ENCODE assay signal across 11 cellular contexts in genomic region chr22:30695871-30696655, GRCh38. TPM values are rescaled to one million over a fixed set of nuclear protein-coding genes. Genes with fewer than 3 reads are reported as not detected.
A peak's percentile ranks its signal among the peaks of the same experiment; 100 is the strongest.
DNase-seq lines count a peak whose midpoint lies in the region; ATAC-seq and TF ChIP-seq lines count a peak whose summit lies in the region.
"Had no signal": no experiment of that assay in that cellular context is flagged by ENCODE, and none has a peak within 500 bp of the region (broad histone marks: within the 10 kb centered on the region; RNA-seq: fewer than 3 reads in every experiment).

No MANE protein-coding gene starts in this region.

- H3K9me2 ChIP-seq in HCT116 (ENCODE audit: insufficient read depth): no peaks in the 10 kb centered on the region

- H3K9me3 ChIP-seq in CD4-positive, CD25-positive, alpha-beta regulatory T cell (ENCODE audit: control insufficient read depth in 2 of 2, low read length in 2 of 2): no peaks in the 10 kb centered on the region
- H3K9me3 ChIP-seq in HCT116 (ENCODE audit: control insufficient read depth in 1 of 2, insufficient read depth in 1 of 2, low read depth in 1 of 2, low read length in 2 of 2): no peaks in the 10 kb centered on the region
- no peaks in the 10 kb centered on the region for H3K9me3 ChIP-seq in tibial nerve

- peaks cover 5% of the 10 kb centered on the region for H3K27me3 Mint-ChIP-seq in CD4-positive, CD25-positive, alpha-beta regulatory T cell
- peaks cover 16 to 28% of the 10 kb centered on the region in 2 donors for H3K27me3 Mint-ChIP-seq in natural killer cell treated with Interleukin-12 subunit alpha and Interleukin-12 subunit beta and Interleukin-15 and Interleukin-18, amount 100 ng/mL, for 72 hours

- H4K20me1 ChIP-seq in HCT116 (ENCODE audit: insufficient read depth): no peaks in the 10 kb centered on the region

- peaks cover 20% of the 10 kb centered on the region; the same call in 1 of the 2 replicates for H3K79me2 ChIP-seq in HCT116 (ENCODE audit: insufficient read depth, low read length)

- intact Hi-C loops in HCT116 (cut with micrococcal nuclease): no loop called here

- CTCF ChIA-PET in HCT116 (lab: Charles Lee): no interaction called here

- TF ChIP-seq CTCF in HCT116 (IDR thresholded peaks at IDR 0.05 in 2 of 3, conservative IDR thresholded peaks at IDR 0.05 in 1 of 3; ENCODE audit: borderline replicate concordance in 1 of 3, insufficient read depth in 1 of 3, low read depth in 2 of 3, low read length in 2 of 3): no peak
- no peak for TF ChIP-seq CTCF in tibial nerve (IDR thresholded peaks at IDR 0.05)

- no peak for DNase-seq in CD4-positive, CD25-positive, alpha-beta regulatory T cell
- DNase-seq in HCT116 (ENCODE audit: low read depth, low spot score) (no peak), astrocyte of the hippocampus (ENCODE audit: low read depth, low spot score) (peak; percentile 7), dermis blood vessel endothelial cell (no peak), SKM-1 (lab: John Stamatoyannopoulos, UW; ENCODE audit: unreplicated experiment) (no peak), pons (ENCODE audit: low spot score) (no peak), tibial nerve (ENCODE audit: low spot score in 2 of 2) (no peak)
- no peak for DNase-seq in natural killer cell treated with Interleukin-12 subunit alpha and Interleukin-12 subunit beta and Interleukin-15 and Interleukin-18, amount 100 ng/mL, for 72 hours (ENCODE audit: low spot score)
- DNase-seq: NCI-H146; NK-92 treated with Interleukin-12 subunit alpha and Interleukin-12 subunit beta, amount 100 ng/mL, for 24 hours; T-helper 9 cell had no signal

- TSS peak; percentile 35 for BruUV-seq in HCT116 (replicated peaks; lab: Mats Ljungman, UMichigan)

- H3K9me3 Mint-ChIP-seq in CD4-positive, CD25-positive, alpha-beta regulatory T cell: no peaks in the 10 kb centered on the region
- no peaks in the 10 kb centered on the region for H3K9me3 Mint-ChIP-seq in natural killer cell treated with Interleukin-12 subunit alpha and Interleukin-12 subunit beta and Interleukin-15 and Interleukin-18, amount 100 ng/mL, for 72 hours

- WGBS in tibial nerve, 2 donors: 74 to 79% methylated on average over 7 of the region's 7 CpGs

- no peak overlapping the region for H2AFZ ChIP-seq in HCT116 (ENCODE audit: low read depth, low read length, poor library complexity, severe bottlenecking)

- TF ChIP-seq EP300 in tibial nerve (IDR thresholded peaks at IDR 0.05): no peak

- peak overlapping the region; percentile 79 to 93 (median 86) for H3K4me3 Mint-ChIP-seq in CD4-positive, CD25-positive, alpha-beta regulatory T cell
- peak overlapping the region; percentile 63 for H3K4me3 Mint-ChIP-seq in natural killer cell treated with Interleukin-12 subunit alpha and Interleukin-12 subunit beta and Interleukin-15 and Interleukin-18, amount 100 ng/mL, for 72 hours

- no peak for TF ChIP-seq RAD21 in HCT116 (IDR thresholded peaks at IDR 0.05; ENCODE audit: low read depth)

- ATAC-seq in CD4-positive, CD25-positive, alpha-beta regulatory T cell (ENCODE audit: low read depth in 2 of 2): no peak
- ATAC-seq in HCT116: no peak
- ATAC-seq in natural killer cell treated with Interleukin-12 subunit alpha and Interleukin-12 subunit beta and Interleukin-15 and Interleukin-18, amount 100 ng/mL, for 72 hours: no peak

- TF ChIP-seq POLR2A in HCT116 (IDR thresholded peaks at IDR 0.05; ENCODE audit: borderline replicate concordance, extremely low read depth, insufficient read depth, insufficient read length): no peak
- no peak for TF ChIP-seq POLR2A in tibial nerve (IDR thresholded peaks at IDR 0.05)

- peak overlapping the region; percentile 96 for H3K4me2 ChIP-seq in HCT116 (ENCODE audit: low read length)

- no peaks in the 10 kb centered on the region for H3K36me3 ChIP-seq in CD4-positive, CD25-positive, alpha-beta regulatory T cell (ENCODE audit: control insufficient read depth, insufficient read depth, low read length)
- H3K36me3 ChIP-seq in HCT116 (ENCODE audit: control insufficient read depth in 1 of 2, insufficient read depth in 2 of 2, low read length in 2 of 2) (no peaks in the 10 kb centered on the region), tibial nerve (no peaks in the 10 kb centered on the region)

- no peak overlapping the region for H3K9ac ChIP-seq in HCT116 (ENCODE audit: low read length)

- no peak overlapping the region for H3K27ac ChIP-seq in CD4-positive, CD25-positive, alpha-beta regulatory T cell (ENCODE audit: insufficient read depth, low read length, poor library complexity, severe bottlenecking)
- H3K27ac ChIP-seq in HCT116 (ENCODE audit: low read depth, low read length) (no peak overlapping the region), tibial nerve (no peak overlapping the region)

- no peaks in the 10 kb centered on the region for H3K36me3 Mint-ChIP-seq in CD4-positive, CD25-positive, alpha-beta regulatory T cell
- H3K36me3 Mint-ChIP-seq in natural killer cell treated with Interleukin-12 subunit alpha and Interleukin-12 subunit beta and Interleukin-15 and Interleukin-18, amount 100 ng/mL, for 72 hours: no peaks in the 10 kb centered on the region

- POLR2A ChIA-PET in HCT116 (lab: Charles Lee): no interaction called here

- peaks cover 3% of the 10 kb centered on the region for H3K27me3 ChIP-seq in CD4-positive, CD25-positive, alpha-beta regulatory T cell (ENCODE audit: control insufficient read depth, insufficient read depth, low read length)
- no peaks in the 10 kb centered on the region for H3K27me3 ChIP-seq in HCT116 (ENCODE audit: insufficient read depth, low read length)
- H3K27me3 ChIP-seq in tibial nerve: peaks cover 0 to 11% of the 10 kb centered on the region in 2 donors

- RAD21 ChIA-PET in HCT116 (lab: Charles Lee; ENCODE audit: low non-redundant PET in 1 of 2, low total read pairs in 2 of 2, uncharacterized antibody in 2 of 2, unreplicated experiment in 2 of 2): no interaction called here

- H3K27ac Mint-ChIP-seq in CD4-positive, CD25-positive, alpha-beta regulatory T cell: peak overlapping the region in 2 of 3 donors; percentile 20 to 31
- no peak overlapping the region for H3K27ac Mint-ChIP-seq in natural killer cell treated with Interleukin-12 subunit alpha and Interleukin-12 subunit beta and Interleukin-15 and Interleukin-18, amount 100 ng/mL, for 72 hours

- H3K4me1 ChIP-seq in CD4-positive, CD25-positive, alpha-beta regulatory T cell (ENCODE audit: control insufficient read depth, insufficient read depth, low read length, poor library complexity, severe bottlenecking): peaks cover 6% of the 10 kb centered on the region
- H3K4me1 ChIP-seq in HCT116 (ENCODE audit: control insufficient read depth in 1 of 2, insufficient read depth in 2 of 2, low read length in 2 of 2): peaks cover 26 to 53% of the 10 kb centered on the region in 2 experiments
- H3K4me1 ChIP-seq in tibial nerve: peaks cover 0 to 16% (median 8%) of the 10 kb centered on the region in 4 donors

- peaks cover 0 to 27% (median 18%) of the 10 kb centered on the region in 4 donors for H3K4me1 Mint-ChIP-seq in CD4-positive, CD25-positive, alpha-beta regulatory T cell
- peaks cover 0 to 13% of the 10 kb centered on the region in 2 donors for H3K4me1 Mint-ChIP-seq in natural killer cell treated with Interleukin-12 subunit alpha and Interleukin-12 subunit beta and Interleukin-15 and Interleukin-18, amount 100 ng/mL, for 72 hours (ENCODE audit: low read depth in 2 of 2)

- no peak overlapping the region for H3K4me3 ChIP-seq in CD4-positive, CD25-positive, alpha-beta regulatory T cell (ENCODE audit: low read depth, low read length)
- H3K4me3 ChIP-seq in HCT116 (replicated peaks in 1 of 2; ENCODE audit: low read depth in 1 of 2, low read length in 2 of 2) (peak overlapping the region in 1 of 2 experiments; percentile 75; a peak in 2 of 4 replicates), tibial nerve (no peak overlapping the region)

TF ChIP-seq in HCT116, 20 proteins besides CTCF, POLR2A, EP300 and RAD21 (continues in another document):
- TF ChIP-seq EGR1 (IDR thresholded peaks at IDR 0.05; ENCODE audit: low read depth): no peak

RNA-seq across cellular contexts. Expression of gene OSBP2, which starts 1.4 kb away (rescaled TPM):
- total RNA-seq in CD4-positive, CD25-positive, alpha-beta regulatory T cell: 9.9 TPM
- 1 to 10 TPM in 2 of 4 donors, under 1 TPM in 2; 0.86 to 1.9 (median 1.3) TPM for polyA plus RNA-seq in CD4-positive, CD25-positive, alpha-beta regulatory T cell
- total RNA-seq in HCT116 (2021; ENCODE audit: unreplicated experiment): 12.9 TPM
- 11.6 and 13.4 TPM in 2 replicates for polyA plus RNA-seq in HCT116 (2012)
- 1 to 10 TPM in 1 of 2 donors, under 1 TPM in 1; 0.14 to 1.7 TPM for total RNA-seq in natural killer cell treated with Interleukin-12 subunit alpha and Interleukin-12 subunit beta and Interleukin-15 and Interleukin-18, amount 100 ng/mL, for 72 hours
- 14.4 and 18.0 TPM in 2 replicates for total RNA-seq in dermis blood vessel endothelial cell
- total RNA-seq in tibial nerve: 1 to 10 TPM in 3 of 4 donors, under 1 TPM in 1; 0.66 to 2.4 (median 1.6) TPM

RNA-seq across cellular contexts. Expression of gene DUSP18, which starts 28.4 kb away (rescaled TPM):
- total RNA-seq in CD4-positive, CD25-positive, alpha-beta regulatory T cell: 15.5 TPM
- 10 to 100 TPM; 11.4 to 20.2 (median 12.8) TPM for polyA plus RNA-seq in CD4-positive, CD25-positive, alpha-beta regulatory T cell
- total RNA-seq in HCT116 (2021; ENCODE audit: unreplicated experiment): 9.7 TPM
- 8.3 and 8.6 TPM in 2 replicates for polyA plus RNA-seq in HCT116 (2012)
- 1 to 10 TPM; 7.1 to 7.7 TPM for total RNA-seq in natural killer cell treated with Interleukin-12 subunit alpha and Interleukin-12 subunit beta and Interleukin-15 and Interleukin-18, amount 100 ng/mL, for 72 hours
- 14.0 and 15.4 TPM in 2 replicates for total RNA-seq in dermis blood vessel endothelial cell
- total RNA-seq in tibial nerve: 10 to 100 TPM in 3 of 4 donors, 1 to 10 TPM in 1; 8.8 to 12.0 (median 10.4) TPM

Comparison
In these comparisons a context has a peak if more than half of its experiments do, and no peak if none do; other contexts are left out.
1. H3K27ac Mint-ChIP-seq: peak in CD4-positive, CD25-positive, alpha-beta regulatory T cell (2 of 3); none in natural killer cell treated with Interleukin-12 subunit alpha and Interleukin-12 subunit beta and Interleukin-15 and Interleukin-18, amount 100 ng/mL, for 72 hours (0 of 2).